In the genomic region with DNA sequence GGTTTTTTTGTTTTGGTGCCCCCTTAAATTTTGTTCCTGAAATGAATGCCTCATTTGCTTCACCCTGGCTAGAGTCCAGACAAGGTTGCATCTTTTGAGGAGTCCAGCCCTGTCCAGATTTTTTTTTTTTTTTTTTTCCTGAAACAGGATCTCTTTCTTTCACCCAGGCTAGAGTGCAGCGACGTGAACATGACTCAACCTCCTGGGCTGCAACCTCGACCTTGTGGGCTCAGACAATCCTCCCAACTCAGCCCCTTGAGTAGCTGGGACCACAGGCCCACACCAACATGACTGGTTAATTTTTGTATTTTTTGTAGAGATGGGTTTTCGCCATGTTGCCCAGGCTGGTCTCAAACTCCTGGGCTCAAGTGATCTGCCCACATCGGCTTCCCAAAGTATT, we compare ENCODE assay signal across 24 cellular contexts.
"Had no signal": no experiment of that assay in that cellular context is flagged by ENCODE, and none has a peak within 500 bp of the region (broad histone marks: within the 10 kb centered on the region; RNA-seq: fewer than 3 reads in every experiment).

No MANE protein-coding gene starts in this region.

- ATAC-seq: psoas muscle; right cardiac atrium; right lobe of liver; stimulated activated effector memory CD8-positive, alpha-beta T cell treated with anti-CD3 and anti-CD28 coated beads, Interleukin-12 subunit alpha, Interleukin-12 subunit beta, amount 100 ng/mL, for 72 hours; stimulated activated naive B cell treated with anti-CD40 and anti-IgM and Interleukin-4, amounts not matched to agents 10 μg/mL and 1 μg/mL and 100 μg/mL, for 72 hours had no signal

- H3K4me1 ChIP-seq: parathyroid adenoma, psoas muscle, right lobe of liver, sigmoid colon, thyroid gland, upper lobe of left lung, vagina had no signal

- H3K36me3 ChIP-seq: neural progenitor cell, ovary, right lobe of liver, sigmoid colon, stomach, thoracic aorta, thyroid gland, tibial nerve, upper lobe of left lung, vagina had no signal

- H3K9me3 ChIP-seq: ovary, psoas muscle, right lobe of liver, sigmoid colon, stomach, thoracic aorta, thyroid gland, tibial nerve, upper lobe of left lung, vagina had no signal

- DNase-seq: occipital lobe; ovary; posterior cingulate gyrus; psoas muscle; right cardiac atrium; right lobe of liver; sigmoid colon; small intestine; stimulated activated CD4-positive, alpha-beta T cell treated with anti-CD3 and anti-CD28 coated beads, Interleukin-15, amount 100 ng/mL, for 24 hours; stimulated activated CD4-positive, alpha-beta T cell treated with anti-CD3 and anti-CD28 coated beads, Interleukin-2, amount 100 ng/mL, for 24 hours; stimulated activated CD4-positive, alpha-beta T cell treated with anti-CD3 and anti-CD28 coated beads, Interleukin-2, amount 100 ng/mL, for 48 hours; stimulated activated CD4-positive, alpha-beta T cell treated with anti-CD3 and anti-CD28 coated beads, Interleukin-4, amount 100 ng/mL, for 24 hours; stimulated activated naive B cell treated with anti-CD40 and anti-IgM and Interleukin-4, amounts not matched to agents 10 μg/mL and 1 μg/mL and 100 μg/mL, for 72 hours; stimulated activated naive CD4-positive, alpha-beta T cell treated with Interleukin-2 at 50 U/mL for 16 hours; stomach; thyroid gland; trophoblast cell; upper lobe of left lung had no signal

- H3K4me3 ChIP-seq: neural progenitor cell, ovary, psoas muscle, right lobe of liver, sigmoid colon, stomach, thoracic aorta, thyroid gland, tibial nerve, upper lobe of left lung, vagina had no signal

- H3K27ac ChIP-seq: neural progenitor cell, ovary, parathyroid adenoma, psoas muscle, right lobe of liver, sigmoid colon, stomach, thoracic aorta, thyroid gland, tibial nerve, upper lobe of left lung, vagina had no signal
